In the genomic region with DNA sequence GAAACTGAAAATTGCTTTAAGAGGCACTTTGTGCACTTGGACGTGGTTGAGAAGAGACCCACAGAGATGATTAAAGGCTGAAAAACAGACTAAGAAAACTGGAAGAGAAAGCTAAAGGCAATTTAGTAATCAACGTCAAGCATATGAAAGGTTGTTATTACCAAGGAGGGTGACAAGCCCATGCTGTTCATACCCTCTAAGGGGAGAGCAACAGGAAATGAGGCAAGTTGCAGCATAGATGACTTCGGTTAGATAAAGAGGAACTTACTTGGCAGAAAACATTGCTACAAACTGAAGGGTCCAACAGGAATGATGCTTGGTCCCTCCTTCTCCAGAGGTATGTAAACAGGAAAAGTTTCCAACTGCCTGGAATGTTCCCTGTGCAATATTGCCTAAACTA, we compare ENCODE assay signal across 9 cellular contexts.
DNase-seq lines count a peak whose midpoint lies in the region; ATAC-seq and TF ChIP-seq lines count a peak whose summit lies in the region.
"Had no signal": no experiment of that assay in that cellular context is flagged by ENCODE, and none has a peak within 500 bp of the region (broad histone marks: within the 10 kb centered on the region; RNA-seq: fewer than 3 reads in every experiment).

No MANE protein-coding gene starts in this region.

- in situ Hi-C loops in GM23248 (cut with MboI), result no loop called here

- H3K4me3 ChIP-seq in GM23248 (peak overlapping the region; percentile 18), right cardiac atrium (ENCODE audit: low read length) (no peak overlapping the region), tibial artery (no peak overlapping the region)

- H3K4me1 Mint-ChIP-seq in T-helper 1 cell treated with Interleukin-12 subunit alpha and Interleukin-12 subunit beta and Interleukin-4 antibody, amounts not matched to agents 30 μg/mL and 1 μg/mL, for 36 hours (ENCODE audit: low read depth), result peaks cover 54% of the 10 kb centered on the region

- no peaks in the 10 kb centered on the region for H3K79me2 ChIP-seq in GM23248 (ENCODE audit: insufficient read depth)

- peak overlapping the region; percentile 87 for H3K27ac Mint-ChIP-seq in T-helper 1 cell treated with Interleukin-12 subunit alpha and Interleukin-12 subunit beta and Interleukin-4 antibody, amounts not matched to agents 30 μg/mL and 1 μg/mL, for 36 hours

- H3K36me3 ChIP-seq in GM23248 (ENCODE audit: low read depth) (no peaks in the 10 kb centered on the region), tibial artery (no peaks in the 10 kb centered on the region)

- H3F3A ChIP-seq in GM23248 (ENCODE audit: insufficient read depth), result peaks cover 36% of the 10 kb centered on the region

- ATAC-seq in right cardiac atrium (peak; percentile 66 to 74), GM19463 (IDR thresholded peaks at IDR 0.05; ENCODE audit: unreplicated experiment) (no peak)

- DNase-seq in CD1c-positive myeloid dendritic cell (ENCODE audit: extremely low spot score) (peak; percentile 59), GM23248 (peak; percentile 42), right cardiac atrium (no peak), NCI-H1105 treated with DMSO at 0.1 percent for 48 hours (lab: John Stamatoyannopoulos, UW) (no peak), DMS153 treated with DMSO at 0.1 percent for 48 hours (lab: John Stamatoyannopoulos, UW; ENCODE audit: unreplicated experiment) (no peak), tibial artery (no peak)

- H3K4me1 ChIP-seq in GM23248 (ENCODE audit: insufficient read depth), result peaks cover 37% of the 10 kb centered on the region
- peaks cover 3% of the 10 kb centered on the region for H3K4me1 ChIP-seq in right cardiac atrium (ENCODE audit: control insufficient read depth, insufficient read depth, low read length)
- H3K4me1 ChIP-seq in tibial artery, result no peaks in the 10 kb centered on the region

- H3K9me2 ChIP-seq in GM23248 (ENCODE audit: insufficient read depth), result no peaks in the 10 kb centered on the region

- peaks cover 21% of the 10 kb centered on the region for H3K9me3 Mint-ChIP-seq in T-helper 1 cell treated with Interleukin-12 subunit alpha and Interleukin-12 subunit beta and Interleukin-4 antibody, amounts not matched to agents 30 μg/mL and 1 μg/mL, for 36 hours

- H3K4me3 Mint-ChIP-seq in T-helper 1 cell treated with Interleukin-12 subunit alpha and Interleukin-12 subunit beta and Interleukin-4 antibody, amounts not matched to agents 30 μg/mL and 1 μg/mL, for 36 hours, result peak overlapping the region; percentile 55
- H3K4me3 Mint-ChIP-seq: neural crest cell had no signal

- peaks cover 22% of the 10 kb centered on the region for H3K36me3 Mint-ChIP-seq in T-helper 1 cell treated with Interleukin-12 subunit alpha and Interleukin-12 subunit beta and Interleukin-4 antibody, amounts not matched to agents 30 μg/mL and 1 μg/mL, for 36 hours (ENCODE audit: low read depth)

- peak overlapping the region; percentile 69 for H3K4me2 ChIP-seq in GM23248 (ENCODE audit: unreplicated experiment)

- H3K27me3 Mint-ChIP-seq in T-helper 1 cell treated with Interleukin-12 subunit alpha and Interleukin-12 subunit beta and Interleukin-4 antibody, amounts not matched to agents 30 μg/mL and 1 μg/mL, for 36 hours (ENCODE audit: low read depth), result no peaks in the 10 kb centered on the region

- no peaks in the 10 kb centered on the region for H3K27me3 ChIP-seq in GM23248 (replicated peaks; ENCODE audit: insufficient read depth)
- H3K27me3 ChIP-seq in right cardiac atrium (ENCODE audit: control insufficient read depth, insufficient read depth), result no peaks in the 10 kb centered on the region
- H3K27me3 ChIP-seq in tibial artery, result no peaks in the 10 kb centered on the region

- 0 out of 2 replicates have a peak overlapping the region, but pooled peaks have one; percentile 9 for H3K9ac ChIP-seq in GM23248

- H2AFZ ChIP-seq in GM23248, result peak overlapping the region; percentile 43

- H3K9me3 ChIP-seq in GM23248 (ENCODE audit: low read depth), result no peaks in the 10 kb centered on the region
- H3K9me3 ChIP-seq in right cardiac atrium (ENCODE audit: control insufficient read depth, low read length), result no peaks in the 10 kb centered on the region
- H3K9me3 ChIP-seq in tibial artery, result no peaks in the 10 kb centered on the region

- H3K27ac ChIP-seq in GM23248 (peak overlapping the region; percentile 50), right cardiac atrium (ENCODE audit: low read length) (no peak overlapping the region), tibial artery (no peak overlapping the region)

- no peaks in the 10 kb centered on the region for H4K20me1 ChIP-seq in GM23248 (ENCODE audit: insufficient read depth)

- intact Hi-C loops in right cardiac atrium (cut with DNase I), result no loop called here
- intact Hi-C loops in tibial artery (cut with DNase I; ENCODE audit: low total_unique reads), result no loop called here

- no peak for TF ChIP-seq CTCF in tibial artery (IDR thresholded peaks at IDR 0.05)

- 12 to 13% methylated on average over 3 of the region's 3 CpGs for WGBS in GM23248 (ENCODE audit: low coverage in 1 of 2, low lambda C conversion rate in 2 of 2, missing lambda C conversion rate in 2 of 2), 2 experiments
- WGBS in right cardiac atrium, result 27% methylated on average over 3 of the region's 3 CpGs

Comparison
In these comparisons a context has a peak if more than half of its experiments do, and no peak if none do; other contexts are left out.
1. DNase-seq: peak in CD1c-positive myeloid dendritic cell (single experiment) and GM23248 (single experiment); none in right cardiac atrium (0 of 3), NCI-H1105 treated with DMSO at 0.1 percent for 48 hours (single experiment), DMS153 treated with DMSO at 0.1 percent for 48 hours (single experiment) and tibial artery (0 of 2).